29 cellular contexts compared by ENCODE assay signal in genomic region chr2:217825469-217826235, GRCh38.
DNase-seq lines count a peak whose midpoint lies in the region; ATAC-seq and TF ChIP-seq lines count a peak whose summit lies in the region.
"Had no signal": no experiment of that assay in that cellular context is flagged by ENCODE, and none has a peak within 500 bp of the region (broad histone marks: within the 10 kb centered on the region; RNA-seq: fewer than 3 reads in every experiment).

No MANE protein-coding gene starts in this region.

- H3K36me3 ChIP-seq in heart right ventricle, result peaks cover 0 to 96% (median 37%) of the 10 kb centered on the region in 9 donors
- peaks cover 89% of the 10 kb centered on the region for H3K36me3 ChIP-seq in lower lobe of right lung
- H3K36me3 ChIP-seq in stomach, result peaks cover 31 to 82% (median 63%) of the 10 kb centered on the region in 4 donors
- H3K36me3 ChIP-seq: SJSA1 had no signal

- no peaks in the 10 kb centered on the region for H3K9me3 Mint-ChIP-seq in CD4-positive, alpha-beta T cell
- no peaks in the 10 kb centered on the region for H3K9me3 Mint-ChIP-seq in stimulated activated naive B cell treated with anti-CD40 and anti-IgM and Interleukin-4, amounts not matched to agents 10 μg/mL and 1 μg/mL and 100 μg/mL, for 72 hours
- H3K9me3 Mint-ChIP-seq: activated CD8-positive, alpha-beta T cell treated with anti-CD3 and anti-CD28 coated beads for 36 hours; activated naive CD8-positive, alpha-beta T cell treated with anti-CD3 and anti-CD28 coated beads for 36 hours; neural crest cell; stimulated activated effector memory CD8-positive, alpha-beta T cell treated with anti-CD3 and anti-CD28 coated beads, Interleukin-12 subunit alpha, Interleukin-12 subunit beta, amount 100 ng/mL, for 72 hours had no signal

- H3K27me3 ChIP-seq in heart right ventricle (no peaks in the 10 kb centered on the region), lower lobe of right lung (ENCODE audit: low read depth) (no peaks in the 10 kb centered on the region), stomach (no peaks in the 10 kb centered on the region)
- H3K27me3 ChIP-seq in CD4-positive, alpha-beta T cell (ENCODE audit: control insufficient read depth, insufficient read depth, low read length), result no peaks in the 10 kb centered on the region
- H3K27me3 ChIP-seq: SJSA1 had no signal

- DNase-seq in heart right ventricle (no peak), Right ventricle myocardium superior (no peak), lower lobe of right lung (peak; percentile 46), stomach (no peak), NCI-H2196 (lab: John Stamatoyannopoulos, UW; ENCODE audit: unreplicated experiment) (no peak), RPMI8226 (no peak)
- no peak for DNase-seq in CD4-positive, alpha-beta T cell
- no peak for DNase-seq in stimulated activated naive B cell treated with anti-CD40 and anti-IgM and Interleukin-4, amounts not matched to agents 10 μg/mL and 1 μg/mL and 100 μg/mL, for 72 hours
- DNase-seq: activated CD4-positive, alpha-beta T cell treated with anti-CD3 and anti-CD28 coated beads for 1 hour; activated CD8-positive, alpha-beta T cell treated with anti-CD3 and anti-CD28 coated beads for 36 hours; activated effector memory CD4-positive, alpha-beta T cell treated with Interleukin-2 at 50 U/mL for 16 hours; activated naive CD8-positive, alpha-beta T cell treated with anti-CD3 and anti-CD28 coated beads for 36 hours; activated T-cell treated with anti-CD3 and anti-CD28 coated beads for 4 hours; DMS53; effector CD8-positive, alpha-beta T cell; foreskin keratinocyte; hypothalamus; KG1; NCI-H1436 treated with DMSO at 0.1 percent for 48 hours; NCI-H2107; T-helper 17 cell; trophoblast cell had no signal

- CTCF ChIA-PET in CD4-positive, alpha-beta T cell (lab: Charles Lee), result no interaction called here

- H3K4me3 ChIP-seq in heart right ventricle (no peak overlapping the region), lower lobe of right lung (peak overlapping the region; percentile 17), stomach (no peak overlapping the region)
- H3K4me3 ChIP-seq: A549, mucosa of descending colon, SJSA1, smooth muscle cell had no signal

- H3K27ac ChIP-seq in heart right ventricle, result peak overlapping the region in 9 of 10 donors; percentile 70 to 96 (median 85)
- H3K27ac ChIP-seq in lower lobe of right lung, result peak overlapping the region; percentile 77
- H3K27ac ChIP-seq in stomach, result peak overlapping the region in 3 of 5 donors; percentile 26 to 67 (median 63)
- no peak overlapping the region for H3K27ac ChIP-seq in CD4-positive, alpha-beta T cell (ENCODE audit: low read depth, low read length)
- H3K27ac ChIP-seq: A549, foreskin keratinocyte, SJSA1 had no signal

- TF ChIP-seq CTCF in heart right ventricle (IDR thresholded peaks at IDR 0.05) (no peak), lower lobe of right lung (IDR thresholded peaks at IDR 0.05) (no peak), stomach (IDR thresholded peaks at IDR 0.05) (no peak)
- TF ChIP-seq CTCF in CD4-positive, alpha-beta T cell (IDR thresholded peaks at IDR 0.05), result no peak

- no peak for TF ChIP-seq EP300 in stomach (IDR thresholded peaks at IDR 0.05)

- H3K27me3 Mint-ChIP-seq in CD4-positive, alpha-beta T cell, result no peaks in the 10 kb centered on the region
- peaks cover 0 to 8% of the 10 kb centered on the region in 2 donors for H3K27me3 Mint-ChIP-seq in stimulated activated naive B cell treated with anti-CD40 and anti-IgM and Interleukin-4, amounts not matched to agents 10 μg/mL and 1 μg/mL and 100 μg/mL, for 72 hours
- H3K27me3 Mint-ChIP-seq: activated CD8-positive, alpha-beta T cell treated with anti-CD3 and anti-CD28 coated beads for 36 hours; activated naive CD8-positive, alpha-beta T cell treated with anti-CD3 and anti-CD28 coated beads for 36 hours had no signal

- POLR2A ChIA-PET in CD4-positive, alpha-beta T cell (lab: Charles Lee), result no interaction called here

- no peaks in the 10 kb centered on the region for H3K9me3 ChIP-seq in heart right ventricle
- no peaks in the 10 kb centered on the region for H3K9me3 ChIP-seq in lower lobe of right lung
- H3K9me3 ChIP-seq in stomach, result no peaks in the 10 kb centered on the region
- no peaks in the 10 kb centered on the region for H3K9me3 ChIP-seq in CD4-positive, alpha-beta T cell (ENCODE audit: control insufficient read depth, low read length)
- H3K9me3 ChIP-seq: A549, mucosa of descending colon, SJSA1 had no signal

- H3K36me3 Mint-ChIP-seq in CD4-positive, alpha-beta T cell (ENCODE audit: low read depth), result no peaks in the 10 kb centered on the region
- H3K36me3 Mint-ChIP-seq in stimulated activated naive B cell treated with anti-CD40 and anti-IgM and Interleukin-4, amounts not matched to agents 10 μg/mL and 1 μg/mL and 100 μg/mL, for 72 hours, result no peaks in the 10 kb centered on the region
- H3K36me3 Mint-ChIP-seq: activated naive CD8-positive, alpha-beta T cell treated with anti-CD3 and anti-CD28 coated beads for 36 hours; stimulated activated effector memory CD8-positive, alpha-beta T cell treated with anti-CD3 and anti-CD28 coated beads, Interleukin-12 subunit alpha, Interleukin-12 subunit beta, amount 100 ng/mL, for 72 hours had no signal

- no peak overlapping the region for H3K4me3 Mint-ChIP-seq in CD4-positive, alpha-beta T cell
- H3K4me3 Mint-ChIP-seq in stimulated activated naive B cell treated with anti-CD40 and anti-IgM and Interleukin-4, amounts not matched to agents 10 μg/mL and 1 μg/mL and 100 μg/mL, for 72 hours, result no peak overlapping the region
- H3K4me3 Mint-ChIP-seq: activated CD8-positive, alpha-beta T cell treated with anti-CD3 and anti-CD28 coated beads for 36 hours; activated naive CD8-positive, alpha-beta T cell treated with anti-CD3 and anti-CD28 coated beads for 36 hours; neural crest cell; stimulated activated effector memory CD8-positive, alpha-beta T cell treated with anti-CD3 and anti-CD28 coated beads, Interleukin-12 subunit alpha, Interleukin-12 subunit beta, amount 100 ng/mL, for 72 hours; T-helper 17 cell had no signal

- peaks cover 56 to 100% (median 94%) of the 10 kb centered on the region in 9 donors for H3K4me1 ChIP-seq in heart right ventricle
- H3K4me1 ChIP-seq in lower lobe of right lung, result peaks cover 79% of the 10 kb centered on the region
- H3K4me1 ChIP-seq in stomach, result peaks cover 14 to 81% (median 46%) of the 10 kb centered on the region in 4 donors
- H3K4me1 ChIP-seq: A549, foreskin keratinocyte, SJSA1 had no signal

- ATAC-seq in heart right ventricle (no peak), Right ventricle myocardium superior (ENCODE audit: poor library complexity) (no peak), lower lobe of right lung (no peak)
- ATAC-seq in CD4-positive, alpha-beta T cell (ENCODE audit: poor library complexity), result no peak
- no peak for ATAC-seq in stimulated activated naive B cell treated with anti-CD40 and anti-IgM and Interleukin-4, amounts not matched to agents 10 μg/mL and 1 μg/mL and 100 μg/mL, for 72 hours (replicated peaks)
- ATAC-seq: A549; activated CD8-positive, alpha-beta T cell treated with anti-CD3 and anti-CD28 coated beads for 36 hours; foreskin keratinocyte; Panc1; stimulated activated effector memory CD8-positive, alpha-beta T cell treated with anti-CD3 and anti-CD28 coated beads, Interleukin-12 subunit alpha, Interleukin-12 subunit beta, amount 100 ng/mL, for 72 hours; T-helper 17 cell had no signal

- 93 to 94% methylated on average over 8 of the region's 8 CpGs for WGBS in heart right ventricle, 2 donors
- 88 to 92% (median 90%) methylated on average over 8 of the region's 8 CpGs for WGBS in stomach, 5 donors

- H3K27ac Mint-ChIP-seq in CD4-positive, alpha-beta T cell, result no peak overlapping the region
- H3K27ac Mint-ChIP-seq in stimulated activated naive B cell treated with anti-CD40 and anti-IgM and Interleukin-4, amounts not matched to agents 10 μg/mL and 1 μg/mL and 100 μg/mL, for 72 hours, result no peak overlapping the region
- H3K27ac Mint-ChIP-seq: activated CD8-positive, alpha-beta T cell treated with anti-CD3 and anti-CD28 coated beads for 36 hours; activated naive CD8-positive, alpha-beta T cell treated with anti-CD3 and anti-CD28 coated beads for 36 hours; stimulated activated effector memory CD8-positive, alpha-beta T cell treated with anti-CD3 and anti-CD28 coated beads, Interleukin-12 subunit alpha, Interleukin-12 subunit beta, amount 100 ng/mL, for 72 hours; T-helper 17 cell had no signal

- TF ChIP-seq POLR2A in stomach (IDR thresholded peaks at IDR 0.05), result no peak

- no peaks in the 10 kb centered on the region for H3K4me1 Mint-ChIP-seq in CD4-positive, alpha-beta T cell (ENCODE audit: low read depth)
- H3K4me1 Mint-ChIP-seq in stimulated activated naive B cell treated with anti-CD40 and anti-IgM and Interleukin-4, amounts not matched to agents 10 μg/mL and 1 μg/mL and 100 μg/mL, for 72 hours, result no peaks in the 10 kb centered on the region
- H3K4me1 Mint-ChIP-seq: activated naive CD8-positive, alpha-beta T cell treated with anti-CD3 and anti-CD28 coated beads for 36 hours; stimulated activated effector memory CD8-positive, alpha-beta T cell treated with anti-CD3 and anti-CD28 coated beads, Interleukin-12 subunit alpha, Interleukin-12 subunit beta, amount 100 ng/mL, for 72 hours; T-helper 17 cell had no signal

- intact Hi-C loops in heart right ventricle (cut with DNase I) (loop anchor here in 1 of 10 donors (10.0 kb wide), 1 partner anchor 49 kb away; no protein-coding TSS in a partner anchor), Right ventricle myocardium superior (cut with DNase I) (no loop called here), lower lobe of right lung (cut with DNase I) (no loop called here), stomach (cut with DNase I; ENCODE audit: low total_unique reads) (no loop called here)
- intact Hi-C loops in CD4-positive, alpha-beta T cell (cut with DNase I, micrococcal nuclease), result no loop called here
